In genomic region chr7:18976715-18977466, GRCh38 we compare ENCODE assay signal across 1 cellular context.
TF ChIP-seq lines count a peak whose summit lies in the region.

No MANE protein-coding gene starts in this region.

TF ChIP-seq in SK-N-SH, 30 proteins besides CTCF, POLR2A, EP300 and RAD21:
- TF ChIP-seq PBX3 (IDR thresholded peaks at IDR 0.05) (no peak), TAF1 (IDR thresholded peaks at IDR 0.05; ENCODE audit: borderline replicate concordance, low read depth, low read length) (no peak), NFIC (IDR thresholded peaks at IDR 0.05; ENCODE audit: borderline replicate concordance) (0 out of 2 replicates have a peak, but pooled peaks have one; percentile 15)
